Comparison of ENCODE assay signal across 32 cellular contexts in the genomic region with DNA sequence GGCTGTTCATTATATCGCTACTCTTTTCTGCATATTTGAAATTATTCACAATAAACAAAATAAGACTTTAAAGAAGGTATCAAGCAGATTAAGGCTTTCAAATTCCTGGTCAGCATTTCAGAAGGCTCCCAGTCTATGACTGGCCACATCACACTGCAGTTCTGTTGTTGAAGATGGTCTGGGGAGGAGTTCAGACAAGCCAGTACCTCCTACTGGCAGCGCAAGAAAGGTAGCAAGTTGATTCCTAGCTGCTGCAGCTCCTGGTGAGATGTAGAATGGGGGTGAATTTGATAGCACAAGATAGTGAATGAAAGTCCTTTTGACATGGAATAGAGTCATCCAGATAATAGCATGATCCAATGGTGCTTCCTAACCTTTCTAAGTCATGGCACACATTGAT.
"Had no signal": no experiment of that assay in that cellular context is flagged by ENCODE, and none has a peak within 500 bp of the region (broad histone marks: within the 10 kb centered on the region; RNA-seq: fewer than 3 reads in every experiment).

No MANE protein-coding gene starts in this region.

- H3K27me3 ChIP-seq: left lung, neural progenitor cell, right atrium auricular region, right lobe of liver, tibial nerve, uterus had no signal

- H3K9me3 ChIP-seq: neutrophil, psoas muscle, right atrium auricular region, right lobe of liver, uterus had no signal

- H3K36me3 Mint-ChIP-seq: immature natural killer cell, mesothelial cell of epicardium, natural killer cell, neural progenitor cell, type B pancreatic cell had no signal

- H3K4me1 Mint-ChIP-seq: immature natural killer cell; mesothelial cell of epicardium; natural killer cell; nephron progenitor cell; neural progenitor cell; stimulated activated naive CD8-positive, alpha-beta T cell treated with anti-CD3 and anti-CD28 coated beads, Interleukin-15, amount 100 ng/mL, for 72 hours had no signal

- H3K9ac ChIP-seq: neural progenitor cell, parathyroid adenoma had no signal

- FAIRE-seq: islet of Langerhans, kidney had no signal

- H3K27ac Mint-ChIP-seq: immature natural killer cell; mesothelial cell of epicardium; natural killer cell; nephron progenitor cell; neural progenitor cell; stimulated activated memory B cell treated with anti-CD40 and anti-IgM and Interleukin-4, amounts not matched to agents 10 μg/mL and 1 μg/mL and 100 μg/mL, for 72 hours; stimulated activated naive CD8-positive, alpha-beta T cell treated with anti-CD3 and anti-CD28 coated beads, Interleukin-15, amount 100 ng/mL, for 72 hours; type B pancreatic cell had no signal

- H3K4me3 Mint-ChIP-seq: immature natural killer cell; mesothelial cell of epicardium; naive B cell; natural killer cell; nephron progenitor cell; neural progenitor cell; stimulated activated memory B cell treated with anti-CD40 and anti-IgM and Interleukin-4, amounts not matched to agents 10 μg/mL and 1 μg/mL and 100 μg/mL, for 72 hours; stimulated activated naive CD8-positive, alpha-beta T cell treated with anti-CD3 and anti-CD28 coated beads, Interleukin-15, amount 100 ng/mL, for 72 hours; type B pancreatic cell had no signal

- H3K27ac ChIP-seq: left lung, lower lobe of right lung, neural progenitor cell, neutrophil, parathyroid adenoma, psoas muscle, right atrium auricular region, right lobe of liver, tibial nerve, uterus had no signal

- DNase-seq: hippocampal formation; immature natural killer cell; kidney; left colon; left lung; lower lobe of right lung; mammary epithelial cell; mesenchymal stem cell; naive B cell; natural killer cell; nephron progenitor cell; occipital lobe; psoas muscle; right lobe of liver; stimulated activated CD4-positive, alpha-beta T cell treated with anti-CD3 and anti-CD28 coated beads, Interleukin-1b, Interleukin-23, amount 100 ng/mL, for 48 hours; stimulated activated CD4-positive, alpha-beta T cell treated with anti-CD3 and anti-CD28 coated beads, Interleukin-2, amount 100 ng/mL, for 48 hours; stimulated activated CD4-positive, alpha-beta T cell treated with anti-CD3 and anti-CD28 coated beads, Interleukin-4, amount 100 ng/mL, for 4 hours; stimulated activated CD8-positive, alpha-beta memory T cell treated with anti-CD3 and anti-CD28 coated beads, Interleukin-4, amount 100 ng/mL, for 48 hours; stimulated activated naive CD4-positive, alpha-beta T cell treated with Interleukin-2 at 50 U/mL for 16 hours; stimulated activated naive CD8-positive, alpha-beta T cell treated with anti-CD3 and anti-CD28 coated beads, Interleukin-15, amount 100 ng/mL, for 72 hours; substantia nigra; uterus had no signal

- H3K4me1 ChIP-seq: left lung, lower lobe of right lung, neural progenitor cell, parathyroid adenoma, psoas muscle, right atrium auricular region, right lobe of liver, tibial nerve, uterus had no signal

- H3K4me2 ChIP-seq: neural progenitor cell, smooth muscle cell had no signal

- H3K79me2 ChIP-seq: parathyroid adenoma had no signal

- H3K36me3 ChIP-seq: left lung, lower lobe of right lung, neural progenitor cell, neutrophil, right atrium auricular region, right lobe of liver, tibial nerve, uterus had no signal

- H3K9me3 Mint-ChIP-seq: natural killer cell, type B pancreatic cell had no signal

- H3K4me3 ChIP-seq: left lung, lower lobe of right lung, neural progenitor cell, psoas muscle, right atrium auricular region, right lobe of liver, smooth muscle cell, tibial nerve, uterus had no signal
